1 cellular context compared by ENCODE assay signal in the genomic region with DNA sequence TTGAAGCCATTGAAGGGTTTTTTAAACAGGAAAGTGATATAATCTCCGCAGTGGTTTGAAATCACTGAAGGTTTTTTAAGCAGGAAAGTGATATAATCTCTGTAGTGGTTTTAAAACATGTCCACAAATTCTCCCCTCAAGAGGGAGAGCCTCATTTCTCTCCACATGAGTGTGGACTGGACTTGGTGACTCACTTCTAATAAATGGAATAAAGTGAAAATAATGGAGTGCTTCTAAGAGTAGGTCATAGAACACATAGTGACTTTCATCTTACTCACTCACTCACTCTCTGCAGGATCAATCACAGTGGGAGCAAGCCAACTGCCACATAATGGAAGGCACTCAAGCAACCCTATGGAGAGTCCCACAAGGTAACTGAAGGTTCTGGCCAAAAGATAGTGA.
TF ChIP-seq lines count a peak whose summit lies in the region.

No MANE protein-coding gene starts in this region.

TF ChIP-seq in HCT116, 20 proteins besides CTCF, POLR2A, EP300 and RAD21 (continued from another document):
- TF ChIP-seq, protein P1, sequence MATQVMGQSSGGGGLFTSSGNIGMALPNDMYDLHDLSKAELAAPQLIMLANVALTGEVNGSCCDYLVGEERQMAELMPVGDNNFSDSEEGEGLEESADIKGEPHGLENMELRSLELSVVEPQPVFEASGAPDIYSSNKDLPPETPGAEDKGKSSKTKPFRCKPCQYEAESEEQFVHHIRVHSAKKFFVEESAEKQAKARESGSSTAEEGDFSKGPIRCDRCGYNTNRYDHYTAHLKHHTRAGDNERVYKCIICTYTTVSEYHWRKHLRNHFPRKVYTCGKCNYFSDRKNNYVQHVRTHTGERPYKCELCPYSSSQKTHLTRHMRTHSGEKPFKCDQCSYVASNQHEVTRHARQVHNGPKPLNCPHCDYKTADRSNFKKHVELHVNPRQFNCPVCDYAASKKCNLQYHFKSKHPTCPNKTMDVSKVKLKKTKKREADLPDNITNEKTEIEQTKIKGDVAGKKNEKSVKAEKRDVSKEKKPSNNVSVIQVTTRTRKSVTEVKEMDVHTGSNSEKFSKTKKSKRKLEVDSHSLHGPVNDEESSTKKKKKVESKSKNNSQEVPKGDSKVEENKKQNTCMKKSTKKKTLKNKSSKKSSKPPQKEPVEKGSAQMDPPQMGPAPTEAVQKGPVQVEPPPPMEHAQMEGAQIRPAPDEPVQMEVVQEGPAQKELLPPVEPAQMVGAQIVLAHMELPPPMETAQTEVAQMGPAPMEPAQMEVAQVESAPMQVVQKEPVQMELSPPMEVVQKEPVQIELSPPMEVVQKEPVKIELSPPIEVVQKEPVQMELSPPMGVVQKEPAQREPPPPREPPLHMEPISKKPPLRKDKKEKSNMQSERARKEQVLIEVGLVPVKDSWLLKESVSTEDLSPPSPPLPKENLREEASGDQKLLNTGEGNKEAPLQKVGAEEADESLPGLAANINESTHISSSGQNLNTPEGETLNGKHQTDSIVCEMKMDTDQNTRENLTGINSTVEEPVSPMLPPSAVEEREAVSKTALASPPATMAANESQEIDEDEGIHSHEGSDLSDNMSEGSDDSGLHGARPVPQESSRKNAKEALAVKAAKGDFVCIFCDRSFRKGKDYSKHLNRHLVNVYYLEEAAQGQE (IDR thresholded peaks at IDR 0.05; ENCODE audit: low read depth) = no peak
- TF ChIP-seq, protein P2, sequence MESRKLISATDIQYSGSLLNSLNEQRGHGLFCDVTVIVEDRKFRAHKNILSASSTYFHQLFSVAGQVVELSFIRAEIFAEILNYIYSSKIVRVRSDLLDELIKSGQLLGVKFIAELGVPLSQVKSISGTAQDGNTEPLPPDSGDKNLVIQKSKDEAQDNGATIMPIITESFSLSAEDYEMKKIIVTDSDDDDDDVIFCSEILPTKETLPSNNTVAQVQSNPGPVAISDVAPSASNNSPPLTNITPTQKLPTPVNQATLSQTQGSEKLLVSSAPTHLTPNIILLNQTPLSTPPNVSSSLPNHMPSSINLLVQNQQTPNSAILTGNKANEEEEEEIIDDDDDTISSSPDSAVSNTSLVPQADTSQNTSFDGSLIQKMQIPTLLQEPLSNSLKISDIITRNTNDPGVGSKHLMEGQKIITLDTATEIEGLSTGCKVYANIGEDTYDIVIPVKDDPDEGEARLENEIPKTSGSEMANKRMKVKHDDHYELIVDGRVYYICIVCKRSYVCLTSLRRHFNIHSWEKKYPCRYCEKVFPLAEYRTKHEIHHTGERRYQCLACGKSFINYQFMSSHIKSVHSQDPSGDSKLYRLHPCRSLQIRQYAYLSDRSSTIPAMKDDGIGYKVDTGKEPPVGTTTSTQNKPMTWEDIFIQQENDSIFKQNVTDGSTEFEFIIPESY (IDR thresholded peaks at IDR 0.05; ENCODE audit: extremely low read depth, insufficient replicate concordance, low read length) = no peak
- TF ChIP-seq TCF7L2 (IDR thresholded peaks at IDR 0.05; ENCODE audit: borderline replicate concordance, extremely low read depth, insufficient read depth, insufficient read length) (peak; percentile 58), JUND (IDR thresholded peaks at IDR 0.05) (peak; percentile 91), EZH2 (IDR thresholded peaks at IDR 0.05) (no peak), EGR1 (IDR thresholded peaks at IDR 0.05; ENCODE audit: low read depth) (no peak), ZFX (IDR thresholded peaks at IDR 0.05) (no peak), POLR2AphosphoS5 (IDR thresholded peaks at IDR 0.05; ENCODE audit: low read depth, low read length) (peak; percentile 38; the same call in 1 of the 2 replicates), CEBPB (IDR thresholded peaks at IDR 0.05; ENCODE audit: low read depth) (peak; percentile 49; the same call in 1 of the 2 replicates), SP1 (IDR thresholded peaks at IDR 0.05; ENCODE audit: low read depth) (peak; percentile 80)
- TF ChIP-seq, protein P3, sequence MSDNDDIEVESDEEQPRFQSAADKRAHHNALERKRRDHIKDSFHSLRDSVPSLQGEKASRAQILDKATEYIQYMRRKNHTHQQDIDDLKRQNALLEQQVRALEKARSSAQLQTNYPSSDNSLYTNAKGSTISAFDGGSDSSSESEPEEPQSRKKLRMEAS (IDR thresholded peaks at IDR 0.05) = peak; percentile 55
